In genomic region chr15:90520365-90520764, GRCh38 we compare ENCODE assay signal across 17 cellular contexts. TPM values are rescaled to one million over a fixed set of nuclear protein-coding genes. Genes with fewer than 3 reads are reported as not detected.
A peak's percentile ranks its signal among the peaks of the same experiment; 100 is the strongest.
DNase-seq lines count a peak whose midpoint lies in the region; ATAC-seq and TF ChIP-seq lines count a peak whose summit lies in the region.
"Had no signal": no experiment of that assay in that cellular context is flagged by ENCODE, and none has a peak within 500 bp of the region (broad histone marks: within the 10 kb centered on the region; RNA-seq: fewer than 3 reads in every experiment).

No MANE protein-coding gene starts in this region.

- peaks cover 5% of the 10 kb centered on the region; the same call in 1 of the 2 replicates for H3K9me2 ChIP-seq in GM23338 (ENCODE audit: insufficient read depth)

- H3K27me3 Mint-ChIP-seq in GM23338 (ENCODE audit: insufficient read depth, low read depth, poor library complexity), result peaks cover 7% of the 10 kb centered on the region
- peaks cover 2% of the 10 kb centered on the region for H3K27me3 Mint-ChIP-seq in endodermal cell (ENCODE audit: insufficient read depth)
- no peaks in the 10 kb centered on the region for H3K27me3 Mint-ChIP-seq in activated naive CD4-positive, alpha-beta T cell treated with anti-CD3 and anti-CD28 coated beads for 36 hours (ENCODE audit: low read depth)

- H3K36me3 ChIP-seq in GM23338 (ENCODE audit: insufficient read depth) (no peaks in the 10 kb centered on the region), RWPE2 (ENCODE audit: low read depth) (no peaks in the 10 kb centered on the region), endodermal cell (ENCODE audit: control insufficient read depth, insufficient read depth, low read length) (no peaks in the 10 kb centered on the region), mammary epithelial cell (ENCODE audit: insufficient read depth, low read length) (peaks cover 2% of the 10 kb centered on the region), left ventricle myocardium inferior (no peaks in the 10 kb centered on the region)
- H3K36me3 ChIP-seq: SJCRH30 had no signal

- H4K20me1 ChIP-seq in GM23338 (replicated peaks; ENCODE audit: insufficient read depth) (no peaks in the 10 kb centered on the region), mammary epithelial cell (ENCODE audit: insufficient read depth, low read length) (no peaks in the 10 kb centered on the region)

- H3K4me3 ChIP-seq in GM23338, result no peak overlapping the region
- no peak overlapping the region for H3K4me3 ChIP-seq in RWPE2 (ENCODE audit: severe bottlenecking)
- no peak overlapping the region for H3K4me3 ChIP-seq in endodermal cell (ENCODE audit: low read length)
- H3K4me3 ChIP-seq in mammary epithelial cell (replicated peaks in 1 of 3; ENCODE audit: insufficient read depth in 1 of 3, low read depth in 2 of 3, low read length in 3 of 3), result no peak overlapping the region
- no peak overlapping the region for H3K4me3 ChIP-seq in left ventricle myocardium inferior
- H3K4me3 ChIP-seq: SJCRH30 had no signal

- H3K27ac Mint-ChIP-seq in GM23338, result no peak overlapping the region
- H3K27ac Mint-ChIP-seq in endodermal cell, result no peak overlapping the region
- H3K27ac Mint-ChIP-seq in activated naive CD4-positive, alpha-beta T cell treated with anti-CD3 and anti-CD28 coated beads for 36 hours, result no peak overlapping the region

- H3K4me1 ChIP-seq in GM23338 (ENCODE audit: insufficient read depth) (0 out of 2 replicates have a peak, but pooled peaks cover 4% of the 10 kb centered on the region), RWPE2 (ENCODE audit: insufficient read depth, poor library complexity, severe bottlenecking) (peaks cover 9% of the 10 kb centered on the region), endodermal cell (ENCODE audit: control insufficient read depth, insufficient read depth, low read length) (no peaks in the 10 kb centered on the region), mammary epithelial cell (ENCODE audit: insufficient read depth, low read length) (peaks cover 8% of the 10 kb centered on the region), left ventricle myocardium inferior (no peaks in the 10 kb centered on the region)

- H3K9me3 Mint-ChIP-seq in GM23338 (no peaks in the 10 kb centered on the region), endodermal cell (no peaks in the 10 kb centered on the region)
- no peaks in the 10 kb centered on the region for H3K9me3 Mint-ChIP-seq in activated naive CD4-positive, alpha-beta T cell treated with anti-CD3 and anti-CD28 coated beads for 36 hours

- H3F3A ChIP-seq in GM23338 (replicated peaks; ENCODE audit: low read depth), result no peaks in the 10 kb centered on the region

- DNase-seq in GM23338 (ENCODE audit: low spot score) (no peak), RWPE2 (ENCODE audit: low spot score) (no peak), endodermal cell (peak; percentile 30), mammary epithelial cell (no peak), left ventricle myocardium inferior (no peak)
- DNase-seq in activated naive CD4-positive, alpha-beta T cell treated with anti-CD3 and anti-CD28 coated beads for 36 hours, result no peak
- DNase-seq: ACHN, DND-41, KG1, NCI-H1417, NCI-H187, NCI-H2107, NCI-H2227 treated with DMSO at 0.1 percent for 48 hours, NCI-H524, NCI-H82, SJCRH30 had no signal

- no peaks in the 10 kb centered on the region for H3K27me3 ChIP-seq in GM23338 (ENCODE audit: insufficient read depth)
- no peaks in the 10 kb centered on the region for H3K27me3 ChIP-seq in RWPE2 (ENCODE audit: insufficient read depth, poor library complexity, severe bottlenecking)
- no peaks in the 10 kb centered on the region for H3K27me3 ChIP-seq in endodermal cell (ENCODE audit: control insufficient read depth, insufficient read depth, low read length, poor library complexity, severe bottlenecking)
- no peaks in the 10 kb centered on the region for H3K27me3 ChIP-seq in mammary epithelial cell (ENCODE audit: insufficient read depth, low read length)
- H3K27me3 ChIP-seq in left ventricle myocardium inferior (ENCODE audit: low read depth), result no peaks in the 10 kb centered on the region
- H3K27me3 ChIP-seq: SJCRH30 had no signal

- H3K4me2 ChIP-seq in GM23338 (no peak overlapping the region), mammary epithelial cell (ENCODE audit: insufficient read depth, low read depth, low read length) (no peak overlapping the region)

- no peak overlapping the region for H3K27ac ChIP-seq in GM23338 (ENCODE audit: low read depth)
- H3K27ac ChIP-seq in RWPE2 (ENCODE audit: poor library complexity, severe bottlenecking), result peak overlapping the region; percentile 39
- no peak overlapping the region for H3K27ac ChIP-seq in endodermal cell (ENCODE audit: low read depth, low read length)
- H3K27ac ChIP-seq in mammary epithelial cell (ENCODE audit: insufficient read depth, low read depth, low read length), result no peak overlapping the region
- no peak overlapping the region for H3K27ac ChIP-seq in left ventricle myocardium inferior (replicated peaks)
- H3K27ac ChIP-seq: SJCRH30 had no signal

- WGBS in endodermal cell (ENCODE audit: insufficient coverage in 1 of 2, insufficient read length in 1 of 2), 2 experiments, result 92 to 97% methylated on average over 5 of the region's 5 CpGs
- 95% methylated on average over 5 of the region's 5 CpGs for WGBS in mammary epithelial cell (ENCODE audit: low coverage, missing lambda C conversion rate)

- BruUV-seq in mammary epithelial cell (replicated peaks; lab: Mats Ljungman, UMichigan), result no TSS peak

- H3K79me2 ChIP-seq in GM23338 (replicated peaks; ENCODE audit: insufficient read depth), result no peaks in the 10 kb centered on the region
- no peaks in the 10 kb centered on the region for H3K79me2 ChIP-seq in mammary epithelial cell (ENCODE audit: insufficient read depth, low read length)

- no peak for ATAC-seq in GM23338
- no peak for ATAC-seq in RWPE2 (ENCODE audit: low read depth)
- no peak for ATAC-seq in GM18517 (IDR thresholded peaks at IDR 0.05; ENCODE audit: unreplicated experiment)

- CTCF ChIA-PET in mammary epithelial cell (lab: Charles Lee; ENCODE audit: low non-redundant PET), result interaction anchor here (0.6 kb wide), 1 partner anchor 457 kb away, joined by 3 read pairs; no protein-coding TSS in a partner anchor
- CTCF ChIA-PET in activated naive CD4-positive, alpha-beta T cell treated with anti-CD3 and anti-CD28 coated beads for 36 hours (lab: Charles Lee), result no interaction called here

- H3K9me3 ChIP-seq in RWPE2 (ENCODE audit: severe bottlenecking) (no peaks in the 10 kb centered on the region), endodermal cell (ENCODE audit: control insufficient read depth, low read length) (no peaks in the 10 kb centered on the region), mammary epithelial cell (replicated peaks; ENCODE audit: insufficient read depth, low read length) (no peaks in the 10 kb centered on the region), left ventricle myocardium inferior (replicated peaks) (no peaks in the 10 kb centered on the region)
- H3K9me3 ChIP-seq: SJCRH30 had no signal

- in situ Hi-C loops in mammary epithelial cell (cut with MboI; ENCODE audit: low sequenced_read_pairs in 2 of 2), result no loop called here

- peak overlapping the region; percentile 76; the same call in 1 of the 2 replicates for H2AFZ ChIP-seq in GM23338
- H2AFZ ChIP-seq in mammary epithelial cell (ENCODE audit: low read depth, low read length), result no peak overlapping the region

- dilution Hi-C loops in mammary epithelial cell (cut with HindIII; ENCODE audit: low sequenced_read_pairs), result loop anchor here (5.0 kb wide), 1 partner anchor 92 kb away; no protein-coding TSS in a partner anchor

- H3K4me3 Mint-ChIP-seq in GM23338 (no peak overlapping the region), endodermal cell (no peak overlapping the region)
- no peak overlapping the region for H3K4me3 Mint-ChIP-seq in activated naive CD4-positive, alpha-beta T cell treated with anti-CD3 and anti-CD28 coated beads for 36 hours

- no peaks in the 10 kb centered on the region for H3K36me3 Mint-ChIP-seq in GM23338 (ENCODE audit: low read depth)
- H3K36me3 Mint-ChIP-seq in endodermal cell (ENCODE audit: low read depth), result no peaks in the 10 kb centered on the region
- H3K36me3 Mint-ChIP-seq in activated naive CD4-positive, alpha-beta T cell treated with anti-CD3 and anti-CD28 coated beads for 36 hours (ENCODE audit: low read depth), result no peaks in the 10 kb centered on the region

- H3K4me1 Mint-ChIP-seq in GM23338 (no peaks in the 10 kb centered on the region), endodermal cell (no peaks in the 10 kb centered on the region)
- peaks cover 5% of the 10 kb centered on the region for H3K4me1 Mint-ChIP-seq in activated naive CD4-positive, alpha-beta T cell treated with anti-CD3 and anti-CD28 coated beads for 36 hours (ENCODE audit: low read depth)

- H3K9ac ChIP-seq in endodermal cell (ENCODE audit: extremely low read depth, low read length, poor library complexity, severe bottlenecking), result no peak overlapping the region
- H3K9ac ChIP-seq in mammary epithelial cell (ENCODE audit: insufficient read depth, low read length), result no peak overlapping the region

- intact Hi-C loops in mammary epithelial cell (cut with micrococcal nuclease) (no loop called here), left ventricle myocardium inferior (cut with micrococcal nuclease) (no loop called here)
- intact Hi-C loops in activated naive CD4-positive, alpha-beta T cell treated with anti-CD3 and anti-CD28 coated beads for 36 hours (cut with micrococcal nuclease), result no loop called here

- TF ChIP-seq CTCF in GM23338 (conservative IDR thresholded peaks at IDR 0.05; ENCODE audit: low read depth in 2 of 2) (no peak), RWPE2 (IDR thresholded peaks at IDR 0.05; ENCODE audit: poor library complexity, severe bottlenecking) (no peak), endodermal cell (conservative IDR thresholded peaks at IDR 0.05) (no peak), mammary epithelial cell (conservative IDR thresholded peaks at IDR 0.05 in 1 of 2, IDR thresholded peaks at IDR 0.05 in 1 of 2; ENCODE audit: extremely low read depth in 1 of 2, insufficient read depth in 1 of 2, low read depth in 1 of 2, low read length in 2 of 2) (no peak), left ventricle myocardium inferior (IDR thresholded peaks at IDR 0.05; ENCODE audit: borderline replicate concordance) (no peak)

RNA-seq across cellular contexts. Expression of gene CRTC3, which starts 9.4 kb away (rescaled TPM):
- total RNA-seq in GM23338 (2014; rRNA removed; shearing (Covaris generic)), result 3.8 and 6.5 TPM in 2 replicates
- polyA plus RNA-seq in GM23338 (2016; fragmentation: Nextera tagmentation; extraction: Ambion mirVana) (1.2 and 2.8 TPM in 2 replicates), mammary epithelial cell (11.1 TPM)
- total RNA-seq in endodermal cell (10 to 100 TPM; 17.3 to 21.9 TPM), mammary epithelial cell (10 to 100 TPM; 14.0 to 21.8 TPM), left ventricle myocardium inferior (24.1 TPM)
- 13.9 TPM for polyA plus RNA-seq in endodermal cell (2013, experiment 1 of 2)
- polyA plus RNA-seq in endodermal cell (2013, experiment 2 of 2), result 12.7 TPM
- 63.8 TPM for polyA minus RNA-seq in mammary epithelial cell
- 10 to 100 TPM; 40.6 to 42.7 TPM for total RNA-seq in activated naive CD4-positive, alpha-beta T cell treated with anti-CD3 and anti-CD28 coated beads for 36 hours
